Comparison of ENCODE assay signal across 1 cellular context in the genomic region with DNA sequence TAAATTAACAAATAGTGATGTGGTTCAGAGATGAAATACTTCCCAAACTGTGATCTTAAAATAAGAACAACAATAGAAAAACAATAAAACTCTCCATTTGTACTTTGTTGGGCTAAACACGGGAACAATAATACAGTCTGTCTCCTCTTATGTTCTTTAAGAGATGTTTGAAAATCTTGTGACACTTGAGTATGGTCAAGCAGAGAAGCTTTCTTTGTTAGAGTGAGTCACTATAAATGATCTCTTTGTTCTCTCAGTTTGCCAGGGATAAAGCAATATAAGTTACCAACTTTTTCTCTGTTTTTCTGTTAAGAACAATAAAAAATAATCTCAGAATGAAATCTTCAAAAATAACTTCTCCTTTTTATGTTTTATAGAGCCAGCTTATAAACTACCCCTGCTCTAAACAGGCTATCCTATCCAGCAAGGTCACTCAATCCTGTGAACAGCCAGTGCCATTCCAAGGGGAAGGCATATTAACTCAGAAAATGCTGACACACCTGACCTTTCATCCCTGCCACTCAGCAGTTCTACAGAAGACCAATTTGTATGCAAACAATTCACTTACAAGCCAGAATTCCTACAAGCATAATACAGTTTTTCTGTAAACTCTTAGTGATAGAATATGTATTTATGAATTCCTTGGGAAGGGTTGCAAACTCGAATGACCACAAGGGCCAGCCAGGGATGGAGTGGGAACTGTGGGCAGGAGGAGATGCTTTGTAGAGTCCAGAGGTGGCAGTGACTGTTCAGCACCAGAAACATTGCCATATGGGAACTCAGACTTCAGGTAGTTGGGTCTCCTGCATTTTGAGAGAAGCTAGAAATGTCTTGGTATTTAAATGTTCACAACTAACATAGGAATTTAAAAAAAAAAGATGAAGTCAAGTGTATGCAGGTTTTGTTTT.
TF ChIP-seq lines count a peak whose summit lies in the region.

No MANE protein-coding gene starts in this region.

TF ChIP-seq in HCT116, 20 proteins besides CTCF, POLR2A, EP300 and RAD21 (continued from another document):
- TF ChIP-seq, protein P1, sequence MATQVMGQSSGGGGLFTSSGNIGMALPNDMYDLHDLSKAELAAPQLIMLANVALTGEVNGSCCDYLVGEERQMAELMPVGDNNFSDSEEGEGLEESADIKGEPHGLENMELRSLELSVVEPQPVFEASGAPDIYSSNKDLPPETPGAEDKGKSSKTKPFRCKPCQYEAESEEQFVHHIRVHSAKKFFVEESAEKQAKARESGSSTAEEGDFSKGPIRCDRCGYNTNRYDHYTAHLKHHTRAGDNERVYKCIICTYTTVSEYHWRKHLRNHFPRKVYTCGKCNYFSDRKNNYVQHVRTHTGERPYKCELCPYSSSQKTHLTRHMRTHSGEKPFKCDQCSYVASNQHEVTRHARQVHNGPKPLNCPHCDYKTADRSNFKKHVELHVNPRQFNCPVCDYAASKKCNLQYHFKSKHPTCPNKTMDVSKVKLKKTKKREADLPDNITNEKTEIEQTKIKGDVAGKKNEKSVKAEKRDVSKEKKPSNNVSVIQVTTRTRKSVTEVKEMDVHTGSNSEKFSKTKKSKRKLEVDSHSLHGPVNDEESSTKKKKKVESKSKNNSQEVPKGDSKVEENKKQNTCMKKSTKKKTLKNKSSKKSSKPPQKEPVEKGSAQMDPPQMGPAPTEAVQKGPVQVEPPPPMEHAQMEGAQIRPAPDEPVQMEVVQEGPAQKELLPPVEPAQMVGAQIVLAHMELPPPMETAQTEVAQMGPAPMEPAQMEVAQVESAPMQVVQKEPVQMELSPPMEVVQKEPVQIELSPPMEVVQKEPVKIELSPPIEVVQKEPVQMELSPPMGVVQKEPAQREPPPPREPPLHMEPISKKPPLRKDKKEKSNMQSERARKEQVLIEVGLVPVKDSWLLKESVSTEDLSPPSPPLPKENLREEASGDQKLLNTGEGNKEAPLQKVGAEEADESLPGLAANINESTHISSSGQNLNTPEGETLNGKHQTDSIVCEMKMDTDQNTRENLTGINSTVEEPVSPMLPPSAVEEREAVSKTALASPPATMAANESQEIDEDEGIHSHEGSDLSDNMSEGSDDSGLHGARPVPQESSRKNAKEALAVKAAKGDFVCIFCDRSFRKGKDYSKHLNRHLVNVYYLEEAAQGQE (IDR thresholded peaks at IDR 0.05; ENCODE audit: low read depth): no peak
- TF ChIP-seq JUND (IDR thresholded peaks at IDR 0.05) (no peak), SRF (IDR thresholded peaks at IDR 0.05; ENCODE audit: low read depth) (no peak), POLR2AphosphoS5 (IDR thresholded peaks at IDR 0.05; ENCODE audit: low read depth, low read length) (no peak), FOSL1 (IDR thresholded peaks at IDR 0.05; ENCODE audit: low read depth) (no peak), ZNF274 (IDR thresholded peaks at IDR 0.05; ENCODE audit: low read depth, low read length) (no peak)
